26 cellular contexts compared by ENCODE assay signal in genomic region chr2:26898480-26899058, GRCh38. TPM values are rescaled to one million over a fixed set of nuclear protein-coding genes. Genes with fewer than 3 reads are reported as not detected.
DNase-seq lines count a peak whose midpoint lies in the region; ATAC-seq and TF ChIP-seq lines count a peak whose summit lies in the region.
"Had no signal": no experiment of that assay in that cellular context is flagged by ENCODE, and none has a peak within 500 bp of the region (broad histone marks: within the 10 kb centered on the region; RNA-seq: fewer than 3 reads in every experiment).

No MANE protein-coding gene starts in this region.

- TF ChIP-seq POLR2A in transverse colon (IDR thresholded peaks at IDR 0.05): no peak

- no peak overlapping the region for H3K14ac ChIP-seq in neuronal stem cell (ENCODE audit: low read length)

- no peak overlapping the region for H3K4me2 ChIP-seq in neuronal stem cell (ENCODE audit: insufficient read depth, low read length, poor library complexity, severe bottlenecking)

- H3K4me1 ChIP-seq in neuronal stem cell (ENCODE audit: control insufficient read depth in 2 of 2, insufficient read depth in 1 of 2, low read depth in 1 of 2, low read length in 2 of 2) (peaks cover 15 to 23% of the 10 kb centered on the region in 2 donors), transverse colon (no peaks in the 10 kb centered on the region)
- H3K4me1 ChIP-seq: SJSA1 had no signal

- H3K4me3 ChIP-seq in neuronal stem cell (ENCODE audit: low read length in 2 of 2): no peak overlapping the region
- no peak overlapping the region for H3K4me3 ChIP-seq in transverse colon
- H3K4me3 ChIP-seq: GM23248, SJSA1 had no signal

- H2BK12ac ChIP-seq in neuronal stem cell (ENCODE audit: low read length): no peak overlapping the region

- in situ Hi-C loops in transverse colon (cut with MboI; ENCODE audit: low pct_ligation_motif_present in 1 of 4, low pct_unique_long_range_greater_than_20kb in 1 of 4, low sequenced_read_pairs in 3 of 4): no loop called here

- peaks cover 33 to 93% of the 10 kb centered on the region in 2 donors for H3K36me3 ChIP-seq in neuronal stem cell (replicated peaks in 1 of 2; ENCODE audit: control insufficient read depth in 2 of 2, insufficient read depth in 2 of 2, low read length in 2 of 2)
- no peaks in the 10 kb centered on the region for H3K36me3 ChIP-seq in transverse colon
- H3K36me3 ChIP-seq: SJSA1 had no signal

- H2AFZ ChIP-seq in neuronal stem cell (ENCODE audit: low read length): no peak overlapping the region
- H2AFZ ChIP-seq: GM23248 had no signal

- H2BK5ac ChIP-seq in neuronal stem cell (ENCODE audit: low read length): no peak overlapping the region

- H3K27me3 ChIP-seq in neuronal stem cell (ENCODE audit: control insufficient read depth in 3 of 3, insufficient read depth in 3 of 3, low read depth in 1 of 3, low read length in 3 of 3) (no peaks in the 10 kb centered on the region), transverse colon (no peaks in the 10 kb centered on the region)

- peaks cover 5% of the 10 kb centered on the region for H3K27me3 Mint-ChIP-seq in glutamatergic neuron (ENCODE audit: unreplicated experiment)
- H3K27me3 Mint-ChIP-seq in activated CD4-positive, alpha-beta T cell treated with anti-CD3 and anti-CD28 coated beads for 36 hours: peaks cover 5% of the 10 kb centered on the region

- H3K4me1 Mint-ChIP-seq in glutamatergic neuron (ENCODE audit: low read depth, unreplicated experiment): peaks cover 46% of the 10 kb centered on the region
- H3K4me1 Mint-ChIP-seq in activated CD4-positive, alpha-beta T cell treated with anti-CD3 and anti-CD28 coated beads for 36 hours: no peaks in the 10 kb centered on the region
- H3K4me1 Mint-ChIP-seq: CD4-positive, alpha-beta memory T cell had no signal

- DNase-seq in caudate nucleus (lab: John Stamatoyannopoulos, UW) (peak in 16 of 61 donors; percentile 24 to 76 (median 39)), glutamatergic neuron (no peak), neuronal stem cell (ENCODE audit: low spot score) (no peak), transverse colon (peak; percentile 21), NCI-H345 treated with DMSO at 0.1 percent for 48 hours (lab: John Stamatoyannopoulos, UW; ENCODE audit: unreplicated experiment) (no peak), kidney glomerular epithelial cell (lab: John Stamatoyannopoulos, UW) (no peak)
- DNase-seq in activated CD4-positive, alpha-beta T cell treated with anti-CD3 and anti-CD28 coated beads for 36 hours: no peak
- DNase-seq: C1 segment of cervical spinal cord; CD4-positive, alpha-beta memory T cell; COR-L47; GM23248; HCEC 1CT; Karpas-422; NCI-H1092; NCI-H1436; NCI-H187; NCI-H2081 treated with DMSO at 0.1 percent for 48 hours; NCI-H446; NCI-H524 treated with DMSO at 0.1 percent for 48 hours; NCI-H82; NK-92 treated with Interleukin-12 subunit alpha and Interleukin-12 subunit beta, amount 100 ng/mL, for 24 hours; Right ventricle myocardium superior; RPMI8226 had no signal

- no CpG with 5 or more reads among the region's 15 CpGs for WGBS in neuronal stem cell (ENCODE audit: extremely low coverage in 2 of 2, insufficient read length in 2 of 2, insufficient replicate concordance in 1 of 2), 2 donors
- 73 to 80% methylated on average over 1 to 15 of the region's 15 CpGs for WGBS in transverse colon (ENCODE audit: low coverage in 1 of 2), 2 donors

- H4K91ac ChIP-seq in neuronal stem cell (ENCODE audit: low read depth, low read length, poor library complexity): no peak overlapping the region

- H3K27ac ChIP-seq in caudate nucleus (ENCODE audit: low read depth, low read length): peak overlapping the region; percentile 28
- H3K27ac ChIP-seq in neuronal stem cell (replicated peaks; ENCODE audit: low read length): no peak overlapping the region
- H3K27ac ChIP-seq in transverse colon: no peak overlapping the region
- H3K27ac ChIP-seq: GM23248, HL-60, SJSA1 had no signal

- no peak for TF ChIP-seq EP300 in transverse colon (IDR thresholded peaks at IDR 0.05; ENCODE audit: low read depth)

- H3K36me3 Mint-ChIP-seq in glutamatergic neuron (ENCODE audit: unreplicated experiment): peaks cover 12% of the 10 kb centered on the region
- H3K36me3 Mint-ChIP-seq in activated CD4-positive, alpha-beta T cell treated with anti-CD3 and anti-CD28 coated beads for 36 hours (ENCODE audit: low read depth): no peaks in the 10 kb centered on the region
- H3K36me3 Mint-ChIP-seq: CD4-positive, alpha-beta memory T cell had no signal

- TF ChIP-seq CTCF in glutamatergic neuron (IDR thresholded peaks at IDR 0.05; ENCODE audit: partially characterized antibody, unreplicated experiment) (no peak), transverse colon (IDR thresholded peaks at IDR 0.05) (no peak)

- H3K9me3 ChIP-seq in neuronal stem cell (replicated peaks in 1 of 2; ENCODE audit: control insufficient read depth in 2 of 2, insufficient read depth in 1 of 2, low read depth in 1 of 2, low read length in 2 of 2) (peaks cover 3 to 5% of the 10 kb centered on the region in 2 donors), transverse colon (peaks cover 0 to 5% of the 10 kb centered on the region in 2 donors)
- H3K9me3 ChIP-seq: SJSA1 had no signal

- H3K9me3 Mint-ChIP-seq in glutamatergic neuron (ENCODE audit: unreplicated experiment): peaks cover 16% of the 10 kb centered on the region
- no peaks in the 10 kb centered on the region for H3K9me3 Mint-ChIP-seq in activated CD4-positive, alpha-beta T cell treated with anti-CD3 and anti-CD28 coated beads for 36 hours (ENCODE audit: low read depth)

- ATAC-seq in activated CD4-positive, alpha-beta T cell treated with anti-CD3 and anti-CD28 coated beads for 36 hours: no peak
- ATAC-seq in HG02798 (IDR thresholded peaks at IDR 0.05; ENCODE audit: poor library complexity, unreplicated experiment): no peak

- H3K4ac ChIP-seq in neuronal stem cell (ENCODE audit: low read length): no peak overlapping the region

- no peak overlapping the region for H3K9ac ChIP-seq in neuronal stem cell (ENCODE audit: low read depth, low read length, poor library complexity)
- H3K9ac ChIP-seq: GM23248 had no signal

- intact Hi-C loops in transverse colon (cut with DNase I; ENCODE audit: low total_unique reads): no loop called here
- intact Hi-C loops in activated CD4-positive, alpha-beta T cell treated with anti-CD3 and anti-CD28 coated beads for 36 hours (cut with DNase I, micrococcal nuclease): no loop called here

- H2BK120ac ChIP-seq in neuronal stem cell (ENCODE audit: low read depth, low read length): no peak overlapping the region

- POLR2A ChIA-PET in activated CD4-positive, alpha-beta T cell treated with anti-CD3 and anti-CD28 coated beads for 36 hours (lab: Charles Lee): no interaction called here

- peaks cover 9% of the 10 kb centered on the region for H3K79me1 ChIP-seq in neuronal stem cell (ENCODE audit: low read depth, low read length)

- H3K27ac Mint-ChIP-seq in glutamatergic neuron (ENCODE audit: unreplicated experiment): peak overlapping the region; percentile 48
- no peak overlapping the region for H3K27ac Mint-ChIP-seq in activated CD4-positive, alpha-beta T cell treated with anti-CD3 and anti-CD28 coated beads for 36 hours
- H3K27ac Mint-ChIP-seq: CD4-positive, alpha-beta memory T cell had no signal

- H4K8ac ChIP-seq in neuronal stem cell (ENCODE audit: low read depth, low read length): no peak overlapping the region

- H2AK5ac ChIP-seq in neuronal stem cell (ENCODE audit: low read depth, low read length): no peak overlapping the region

- peak overlapping the region; percentile 68 for H3K23ac ChIP-seq in neuronal stem cell (ENCODE audit: low read depth, low read length, poor library complexity)

- CTCF ChIA-PET in activated CD4-positive, alpha-beta T cell treated with anti-CD3 and anti-CD28 coated beads for 36 hours (lab: Charles Lee): interaction anchor here (0.6 to 2.0 kb wide), 3 partner anchors 24 to 52 kb away, joined by 3 to 8 read pairs (median 3); no protein-coding TSS in a partner anchor

- H3K4me3 Mint-ChIP-seq in glutamatergic neuron (ENCODE audit: unreplicated experiment): no peak overlapping the region
- no peak overlapping the region for H3K4me3 Mint-ChIP-seq in activated CD4-positive, alpha-beta T cell treated with anti-CD3 and anti-CD28 coated beads for 36 hours
- H3K4me3 Mint-ChIP-seq: CD4-positive, alpha-beta memory T cell had no signal

- H3K18ac ChIP-seq in neuronal stem cell (ENCODE audit: low read length): peak overlapping the region; percentile 5

- no peak overlapping the region for H2BK15ac ChIP-seq in neuronal stem cell (ENCODE audit: low read length)

RNA-seq across cellular contexts. Expression of gene DPYSL5, which starts 50.6 kb away (rescaled TPM):
- total RNA-seq in glutamatergic neuron (ENCODE audit: unreplicated experiment) (313 TPM), transverse colon (under 1 TPM in 1 of 4 donors, not detected in 3; 0.32 TPM)
- polyA plus RNA-seq in neuronal stem cell (2013, experiment 1 of 2): 77.1 TPM
- polyA plus RNA-seq in neuronal stem cell (2013, experiment 2 of 2): 77.6 TPM
- under 1 TPM; 0.07 to 0.09 TPM for total RNA-seq in activated CD4-positive, alpha-beta T cell treated with anti-CD3 and anti-CD28 coated beads for 36 hours
- total RNA-seq: CD4-positive, alpha-beta memory T cell; GM23248; Right ventricle myocardium superior; SJSA1 had no signal
- polyA plus RNA-seq: CD4-positive, alpha-beta memory T cell; GM23248 had no signal

Comparison
In these comparisons a context has a peak if more than half of its experiments do, and no peak if none do; other contexts are left out.
1. RNA of gene DPYSL5, which starts 50.6 kb away (total RNA-seq): 313 TPM in glutamatergic neuron (single experiment); 0.32 TPM in transverse colon and 0.07 to 0.09 TPM in activated CD4-positive, alpha-beta T cell treated with anti-CD3 and anti-CD28 coated beads for 36 hours; every median in the first group is over 100 times any median in the second.